ENCODE assay signal across 9 cellular contexts in the genomic region with DNA sequence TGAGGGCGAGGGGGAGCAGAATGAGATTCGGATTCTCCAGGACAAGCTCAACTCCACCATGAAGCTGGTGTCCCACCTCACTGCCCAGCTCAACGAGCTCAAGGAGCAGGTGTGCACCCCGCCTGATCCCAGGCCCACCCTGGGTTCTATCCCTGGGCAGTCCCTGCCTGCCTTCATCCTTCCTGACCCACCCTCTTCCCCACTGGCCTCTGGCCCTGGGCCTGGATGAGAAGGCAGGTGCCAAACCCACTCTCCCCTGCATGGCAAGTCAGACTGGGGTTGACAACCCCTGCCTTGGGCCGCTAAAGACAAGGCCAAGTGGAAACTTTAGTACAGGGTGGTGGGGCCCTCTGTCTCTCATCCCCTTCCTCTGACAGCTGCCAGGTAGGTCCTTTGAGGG. TPM values are rescaled to one million over a fixed set of nuclear protein-coding genes. Genes with fewer than 3 reads are reported as not detected.
DNase-seq lines count a peak whose midpoint lies in the region; ATAC-seq, FAIRE-seq and TF ChIP-seq lines count a peak whose summit lies in the region.
"Had no signal": no experiment of that assay in that cellular context is flagged by ENCODE, and none has a peak within 500 bp of the region (broad histone marks: within the 10 kb centered on the region; RNA-seq: fewer than 3 reads in every experiment).

No MANE protein-coding gene starts in this region.

- H3K27ac Mint-ChIP-seq in astrocyte (ENCODE audit: unreplicated experiment) (no peak overlapping the region), memory B cell (peak overlapping the region; percentile 73)

- H3K9me3 ChIP-seq in heart right ventricle (no peaks in the 10 kb centered on the region), astrocyte (ENCODE audit: insufficient read depth, low read depth, low read length) (no peaks in the 10 kb centered on the region), vagina (no peaks in the 10 kb centered on the region)

- H3K79me2 ChIP-seq in astrocyte (ENCODE audit: insufficient read depth, low read length) = no peaks in the 10 kb centered on the region

- DNase-seq in heart right ventricle = no peak
- DNase-seq in left cardiac atrium = no peak
- DNase-seq in astrocyte (ENCODE audit: low read depth) = no peak
- DNase-seq in memory B cell (ENCODE audit: low spot score in 2 of 2) = no peak
- DNase-seq in vagina (ENCODE audit: extremely low spot score in 2 of 2) = no peak
- no peak for DNase-seq in NCI-H146 treated with DMSO at 0.1 percent for 48 hours (lab: John Stamatoyannopoulos, UW; ENCODE audit: unreplicated experiment)
- DNase-seq in NCI-H510A treated with DMSO at 0.1 percent for 48 hours (lab: John Stamatoyannopoulos, UW) = no peak
- DNase-seq in G401 (ENCODE audit: low spot score) = no peak

- intact Hi-C loops in heart right ventricle (cut with DNase I) (loop anchor here in 2 of 10 donors (10.0 kb wide), 2 partner anchors 260 to 490 kb away; partner anchors contain the start of genes HSD17B8 (in 1 of the 2), RING1 (in 1 of the 2), RXRB (in 1 of the 2) and SLC39A7 (in 1 of the 2)), left cardiac atrium (cut with DNase I) (loop anchor here in 1 of 2 donors (10.0 kb wide), 1 partner anchor 60 kb away; no protein-coding TSS in a partner anchor), vagina (cut with DNase I) (no loop called here)

- H3K4me1 ChIP-seq in heart right ventricle (peaks cover 56 to 98% (median 84%) of the 10 kb centered on the region in 9 donors), astrocyte (ENCODE audit: insufficient read depth, low read length) (peaks cover 49% of the 10 kb centered on the region), vagina (peaks cover 56% of the 10 kb centered on the region)

- H3K4me2 ChIP-seq in astrocyte (ENCODE audit: low read length) = peak overlapping the region; percentile 43

- H2AFZ ChIP-seq in astrocyte (ENCODE audit: low read depth, low read length) = no peak overlapping the region

- FAIRE-seq in astrocyte (lab: Jason Lieb, UNC) = no peak

- H3K27ac ChIP-seq in heart right ventricle (peak overlapping the region; percentile 11 to 88 (median 78)), astrocyte (ENCODE audit: low read depth, low read length) (peak overlapping the region; percentile 58), vagina (peak overlapping the region; percentile 83)

- no peak for TF ChIP-seq POLR2A in vagina (IDR thresholded peaks at IDR 0.05)

- H3K4me1 Mint-ChIP-seq in astrocyte (ENCODE audit: low read depth, unreplicated experiment) (peaks cover 21% of the 10 kb centered on the region), memory B cell (peaks cover 46% of the 10 kb centered on the region)

- TF ChIP-seq CTCF in heart right ventricle (IDR thresholded peaks at IDR 0.05) = no peak
- no peak for TF ChIP-seq CTCF in astrocyte (IDR thresholded peaks at IDR 0.05; ENCODE audit: insufficient read depth, low read depth, low read length)
- TF ChIP-seq CTCF in vagina (IDR thresholded peaks at IDR 0.05) = no peak

- peaks cover 4% of the 10 kb centered on the region for H4K20me1 ChIP-seq in astrocyte (ENCODE audit: insufficient read depth, low read length)

- H3K9ac ChIP-seq in astrocyte (ENCODE audit: low read length) = peak overlapping the region; percentile 69

- H3K4me3 Mint-ChIP-seq in astrocyte (ENCODE audit: unreplicated experiment) (no peak overlapping the region), memory B cell (no peak overlapping the region)

- no peaks in the 10 kb centered on the region for H3K27me3 ChIP-seq in heart right ventricle
- H3K27me3 ChIP-seq in astrocyte (ENCODE audit: insufficient read depth, low read length) = no peaks in the 10 kb centered on the region
- no peaks in the 10 kb centered on the region for H3K27me3 ChIP-seq in vagina

- in situ Hi-C loops in G401 (cut with HindIII; ENCODE audit: low sequenced_read_pairs) = no loop called here

- H3K36me3 Mint-ChIP-seq in astrocyte (ENCODE audit: low read depth, unreplicated experiment) (peaks cover 12% of the 10 kb centered on the region), memory B cell (peaks cover 14% of the 10 kb centered on the region)

- H3K27me3 Mint-ChIP-seq in astrocyte (ENCODE audit: low read depth, unreplicated experiment) (no peaks in the 10 kb centered on the region), memory B cell (no peaks in the 10 kb centered on the region)

- H3K9me3 Mint-ChIP-seq in astrocyte (ENCODE audit: unreplicated experiment) (no peaks in the 10 kb centered on the region), memory B cell (no peaks in the 10 kb centered on the region)

- no peak overlapping the region for H3K4me3 ChIP-seq in heart right ventricle
- H3K4me3 ChIP-seq in astrocyte (ENCODE audit: insufficient read depth, low read depth, low read length) = no peak overlapping the region
- H3K4me3 ChIP-seq in vagina = no peak overlapping the region

- H3K36me3 ChIP-seq in heart right ventricle = peaks cover 0 to 85% (median 4%) of the 10 kb centered on the region in 9 donors
- no peaks in the 10 kb centered on the region for H3K36me3 ChIP-seq in astrocyte (ENCODE audit: insufficient read depth, low read length)
- peaks cover 0 to 29% of the 10 kb centered on the region in 2 donors for H3K36me3 ChIP-seq in vagina

- WGBS in heart right ventricle, 2 donors = 72 to 91% methylated on average over 5 of the region's 5 CpGs

- ATAC-seq in heart right ventricle = no peak
- no peak for ATAC-seq in left cardiac atrium
- no peak for ATAC-seq in memory B cell (ENCODE audit: low read depth)

RNA-seq across cellular contexts. Expression of gene UQCC2, which starts 16.5 kb away (rescaled TPM):
- total RNA-seq in heart right ventricle = 100 to 1,000 TPM; 222 to 328 (median 245) TPM
- 100 to 1,000 TPM; 200 to 598 TPM for polyA plus RNA-seq in heart right ventricle
- total RNA-seq in left cardiac atrium = 100 to 1,000 TPM; 183 to 203 TPM
- total RNA-seq in astrocyte = 70.2 and 79.1 TPM in 2 replicates
- 16.2 TPM for total RNA-seq in vagina
- 24.9 and 51.4 TPM in 2 replicates for total RNA-seq in G401 (2014; rRNA removed; shearing (Covaris generic))

RNA-seq across cellular contexts. Expression of gene IP6K3, which starts 51.7 kb away (rescaled TPM):
- total RNA-seq in heart right ventricle (10 to 100 TPM; 15.9 to 55.7 (median 27.5) TPM), left cardiac atrium (10 to 100 TPM; 23.8 to 29.4 TPM), astrocyte (4.5 and 4.6 TPM in 2 replicates), vagina (1.5 TPM)
- 10 to 100 TPM; 18.4 to 32.6 TPM for polyA plus RNA-seq in heart right ventricle
- 42.6 and 51.1 TPM in 2 replicates for total RNA-seq in G401 (2014; rRNA removed; shearing (Covaris generic))
- total RNA-seq: NCI-H460 had no signal
